ENCODE assay signal across 7 cellular contexts in genomic region chr10:100338434-100339036, GRCh38. TPM values are rescaled to one million over a fixed set of nuclear protein-coding genes. Genes with fewer than 3 reads are reported as not detected.
A peak's percentile ranks its signal among the peaks of the same experiment; 100 is the strongest.
DNase-seq lines count a peak whose midpoint lies in the region; ATAC-seq and TF ChIP-seq lines count a peak whose summit lies in the region.

No MANE protein-coding gene starts in this region.

- no peak for TF ChIP-seq EP300 in gastroesophageal sphincter (IDR thresholded peaks at IDR 0.05)

- H3K23ac ChIP-seq in trophoblast cell (ENCODE audit: low read length), result no peak overlapping the region

- peak overlapping the region in 3 of 4 donors; percentile 33 to 91 (median 88) for H3K4me3 Mint-ChIP-seq in IgD-negative memory B cell

- H3K36me3 ChIP-seq in SJSA1 (no peaks in the 10 kb centered on the region), gastroesophageal sphincter (no peaks in the 10 kb centered on the region), trophoblast cell (ENCODE audit: control insufficient read depth in 1 of 2, insufficient read depth in 2 of 2, low read length in 2 of 2) (no peaks in the 10 kb centered on the region), upper lobe of right lung (no peaks in the 10 kb centered on the region)

- H2BK120ac ChIP-seq in trophoblast cell (ENCODE audit: insufficient read depth, low read length, poor library complexity), result no peak overlapping the region

- H3K27me3 ChIP-seq in SJSA1 (replicated peaks) (peaks cover 19% of the 10 kb centered on the region; the same call in 1 of the 2 replicates), gastroesophageal sphincter (peaks cover 22% of the 10 kb centered on the region), trophoblast cell (ENCODE audit: insufficient read depth, low read length) (no peaks in the 10 kb centered on the region), upper lobe of right lung (no peaks in the 10 kb centered on the region)

- H2BK5ac ChIP-seq in trophoblast cell (ENCODE audit: low read depth, low read length, poor library complexity), result no peak overlapping the region

- no peaks in the 10 kb centered on the region for H3K9me3 Mint-ChIP-seq in IgD-negative memory B cell

- no peak overlapping the region for H2BK12ac ChIP-seq in trophoblast cell (ENCODE audit: low read length)

- no peak overlapping the region for H3K27ac ChIP-seq in SJSA1
- H3K27ac ChIP-seq in gastroesophageal sphincter, result no peak overlapping the region
- H3K27ac ChIP-seq in trophoblast cell (ENCODE audit: low read depth, low read length), result no peak overlapping the region
- no peak overlapping the region for H3K27ac ChIP-seq in upper lobe of right lung

- no peak overlapping the region for H4K8ac ChIP-seq in trophoblast cell (ENCODE audit: low read depth, low read length)

- H3K27ac Mint-ChIP-seq in IgD-negative memory B cell, result peak overlapping the region in 2 of 3 donors; percentile 0 to 22

- H4K12ac ChIP-seq in trophoblast cell (ENCODE audit: low read depth, low read length), result no peak overlapping the region

- no peaks in the 10 kb centered on the region for H3K36me3 Mint-ChIP-seq in IgD-negative memory B cell

- TF ChIP-seq POLR2A in gastroesophageal sphincter (IDR thresholded peaks at IDR 0.05), result no peak

- H3K4me3 ChIP-seq in SJSA1 (no peak overlapping the region), gastroesophageal sphincter (no peak overlapping the region), trophoblast cell (ENCODE audit: low read depth, low read length) (no peak overlapping the region), upper lobe of right lung (no peak overlapping the region)

- H3K9me3 ChIP-seq in SJSA1 (replicated peaks), result no peaks in the 10 kb centered on the region
- no peaks in the 10 kb centered on the region for H3K9me3 ChIP-seq in gastroesophageal sphincter
- no peaks in the 10 kb centered on the region for H3K9me3 ChIP-seq in trophoblast cell (ENCODE audit: insufficient read depth, low read depth, low read length)
- no peaks in the 10 kb centered on the region for H3K9me3 ChIP-seq in upper lobe of right lung

- H2AFZ ChIP-seq in trophoblast cell (ENCODE audit: insufficient read depth, low read length, poor library complexity), result no peak overlapping the region

- TF ChIP-seq CTCF in GM12873 (IDR thresholded peaks at IDR 0.05; ENCODE audit: insufficient read depth, low read depth, low read length, missing control alignments) (peak; percentile 94), gastroesophageal sphincter (IDR thresholded peaks at IDR 0.05) (peak in 3 of 4 experiments; percentile 89 to 92 (median 89)), upper lobe of right lung (IDR thresholded peaks at IDR 0.05) (peak; percentile 91)

- no peak overlapping the region for H3K14ac ChIP-seq in trophoblast cell (ENCODE audit: low read length)

- no peak overlapping the region for H3K9ac ChIP-seq in trophoblast cell (ENCODE audit: low read length)

- 28 to 29% methylated on average over 1 to 3 of the region's 4 CpGs for WGBS in gastroesophageal sphincter (ENCODE audit: low coverage in 1 of 2), 2 donors
- WGBS in trophoblast cell (ENCODE audit: extremely low coverage, insufficient coverage, insufficient read length), result no CpG with 5 or more reads among the region's 4 CpGs

- peak; percentile 59 to 70 for DNase-seq in SJSA1 (ENCODE audit: low read depth in 1 of 2, low spot score in 2 of 2)
- DNase-seq in activated effector memory CD4-positive, alpha-beta T cell treated with Interleukin-2 at 50 U/mL for 16 hours, result peak; percentile 66
- DNase-seq in trophoblast cell, result peak; percentile 65 to 88
- DNase-seq in upper lobe of right lung, result peak; percentile 85

- peaks cover 16 to 22% (median 19%) of the 10 kb centered on the region in 3 donors for H3K4me1 Mint-ChIP-seq in IgD-negative memory B cell

- no peak overlapping the region for H3K18ac ChIP-seq in trophoblast cell (ENCODE audit: low read length)

- H2AK5ac ChIP-seq in trophoblast cell (ENCODE audit: low read length), result no peak overlapping the region

- peaks cover 7% of the 10 kb centered on the region for H3K27me3 Mint-ChIP-seq in IgD-negative memory B cell

- H3K4ac ChIP-seq in trophoblast cell (ENCODE audit: low read depth, low read length), result no peak overlapping the region

- ATAC-seq in gastroesophageal sphincter (peak; percentile 72), upper lobe of right lung (peak; percentile 85)

- H3K79me2 ChIP-seq in trophoblast cell (ENCODE audit: control insufficient read depth, insufficient read depth, low read length, poor library complexity), result no peaks in the 10 kb centered on the region

- H3K4me2 ChIP-seq in trophoblast cell (ENCODE audit: low read length), result no peak overlapping the region

- H3K79me1 ChIP-seq in trophoblast cell (ENCODE audit: low read length), result peaks cover 4% of the 10 kb centered on the region

- H3K4me1 ChIP-seq in SJSA1 (replicated peaks) (peaks cover 18% of the 10 kb centered on the region), gastroesophageal sphincter (no peaks in the 10 kb centered on the region), trophoblast cell (ENCODE audit: control insufficient read depth in 1 of 2, insufficient read depth in 2 of 2, low read length in 2 of 2) (peaks cover 2 to 7% of the 10 kb centered on the region in 2 experiments), upper lobe of right lung (peaks cover 4% of the 10 kb centered on the region)

- intact Hi-C loops in upper lobe of right lung (cut with DNase I), result no loop called here

- no peak overlapping the region for H4K91ac ChIP-seq in trophoblast cell (ENCODE audit: low read depth, low read length)

RNA-seq across cellular contexts. Expression of gene SCD, which starts 8.5 kb away (rescaled TPM):
- 2.2 TPM for polyA plus RNA-seq in IgD-negative memory B cell
- total RNA-seq in SJSA1 (2014; rRNA removed; shearing (Covaris generic)), result 37.0 and 41.8 TPM in 2 replicates
- total RNA-seq in gastroesophageal sphincter, result 10 to 100 TPM in 3 of 4 donors, 1 to 10 TPM in 1; 9.1 to 25.2 (median 14.0) TPM
- 616 and 629 TPM in 2 replicates for polyA plus RNA-seq in trophoblast cell (2013)
- 276 TPM for total RNA-seq in upper lobe of right lung

RNA-seq across cellular contexts. Expression of gene PKD2L1, which starts 8.5 kb away (rescaled TPM):
- polyA plus RNA-seq in IgD-negative memory B cell, result not detected
- total RNA-seq in SJSA1 (2014; rRNA removed; shearing (Covaris generic)), result not detected in 2 replicates
- not detected for total RNA-seq in gastroesophageal sphincter
- polyA plus RNA-seq in trophoblast cell (2013), result not detected in 2 replicates
- 2.1 TPM for total RNA-seq in upper lobe of right lung

RNA-seq across cellular contexts. Expression of gene BLOC1S2, which starts 52.1 kb away (rescaled TPM):
- 103 TPM for polyA plus RNA-seq in IgD-negative memory B cell
- total RNA-seq in SJSA1 (2014; rRNA removed; shearing (Covaris generic)), result 34.6 and 47.7 TPM in 2 replicates
- total RNA-seq in gastroesophageal sphincter (10 to 100 TPM; 13.8 to 29.6 (median 19.3) TPM), upper lobe of right lung (42.1 TPM)
- 48.0 and 49.6 TPM in 2 replicates for polyA plus RNA-seq in trophoblast cell (2013)
